ENCODE assay signal across 26 cellular contexts in the genomic region with DNA sequence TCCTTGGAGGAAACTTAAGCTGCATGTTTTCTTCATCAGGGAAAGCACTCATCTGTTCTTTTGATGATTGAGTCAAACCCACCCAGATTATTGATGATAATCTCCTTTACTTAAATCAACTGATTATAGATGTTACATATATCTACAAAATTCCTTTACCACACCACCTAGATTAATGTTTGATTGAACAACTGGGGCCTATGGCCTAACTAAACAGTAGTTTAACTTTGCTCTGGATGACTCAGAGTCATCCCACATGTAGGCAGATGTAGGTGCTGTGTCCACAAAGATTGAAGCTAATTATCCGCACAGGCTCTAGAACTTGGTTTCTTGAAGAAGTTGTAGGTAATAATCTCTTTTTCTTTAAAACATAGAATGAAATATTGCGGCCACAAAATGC. TPM values are rescaled to one million over a fixed set of nuclear protein-coding genes. Genes with fewer than 3 reads are reported as not detected.
DNase-seq lines count a peak whose midpoint lies in the region; FAIRE-seq and TF ChIP-seq lines count a peak whose summit lies in the region.
"Had no signal": no experiment of that assay in that cellular context is flagged by ENCODE, and none has a peak within 500 bp of the region (broad histone marks: within the 10 kb centered on the region; RNA-seq: fewer than 3 reads in every experiment).

No MANE protein-coding gene starts in this region.

- H3K79me2 ChIP-seq in PC-9 (ENCODE audit: low read depth): no peaks in the 10 kb centered on the region

- H3K9me2 ChIP-seq in PC-9 (ENCODE audit: insufficient read depth): no peaks in the 10 kb centered on the region

- H3K4me3 Mint-ChIP-seq in osteocyte (ENCODE audit: unreplicated experiment): no peak overlapping the region
- H3K4me3 Mint-ChIP-seq: activated B cell treated with CpG ODN at 0.5 μM for 24 hours; activated naive CD8-positive, alpha-beta T cell; activated T-cell treated with anti-CD3 and anti-CD28 coated beads, Interleukin-2, amount 50 U/mL, for 72 hours; CD8-positive, alpha-beta T cell; H9; memory B cell; nephron; stimulated activated memory B cell treated with anti-CD40 and anti-IgM and Interleukin-4, amounts not matched to agents 10 μg/mL and 1 μg/mL and 100 μg/mL, for 72 hours; T-helper 1 cell treated with Interleukin-12 subunit alpha and Interleukin-12 subunit beta and Interleukin-4 antibody, amounts not matched to agents 30 μg/mL and 1 μg/mL, for 36 hours had no signal

- H3K27ac ChIP-seq in PC-9 (peak overlapping the region; percentile 94), right atrium auricular region (no peak overlapping the region), ascending aorta (no peak overlapping the region)
- H3K27ac ChIP-seq: esophagus squamous epithelium, heart left ventricle, tibial nerve had no signal

- H3K27me3 Mint-ChIP-seq in osteocyte (ENCODE audit: unreplicated experiment): no peaks in the 10 kb centered on the region
- H3K27me3 Mint-ChIP-seq: activated B cell treated with CpG ODN at 0.5 μM for 24 hours; activated naive CD8-positive, alpha-beta T cell; memory B cell; stimulated activated memory B cell treated with anti-CD40 and anti-IgM and Interleukin-4, amounts not matched to agents 10 μg/mL and 1 μg/mL and 100 μg/mL, for 72 hours had no signal

- H3K27me3 ChIP-seq in PC-9 (ENCODE audit: insufficient read depth, low read depth) (no peaks in the 10 kb centered on the region), right atrium auricular region (no peaks in the 10 kb centered on the region), ascending aorta (no peaks in the 10 kb centered on the region)
- H3K27me3 ChIP-seq: esophagus squamous epithelium, heart left ventricle, tibial nerve had no signal

- H4K20me1 ChIP-seq in PC-9 (ENCODE audit: insufficient read depth): no peaks in the 10 kb centered on the region

- FAIRE-seq in D721Med (lab: Jason Lieb, UNC): peak; percentile 95
- FAIRE-seq: GM19239, K562 had no signal

- intact Hi-C loops in PC-9 (cut with micrococcal nuclease; ENCODE audit: unreplicated experiment) (loop anchor here (2.0 to 5.0 kb wide), 2 partner anchors 40 to 44 kb away; a partner anchor contains a TSS), ascending aorta (cut with DNase I) (no loop called here)

- peak overlapping the region; percentile 67 for H3K27ac Mint-ChIP-seq in osteocyte (ENCODE audit: unreplicated experiment)
- H3K27ac Mint-ChIP-seq: activated B cell treated with CpG ODN at 0.5 μM for 24 hours; activated naive CD8-positive, alpha-beta T cell; activated T-cell treated with anti-CD3 and anti-CD28 coated beads, Interleukin-2, amount 50 U/mL, for 72 hours; CD8-positive, alpha-beta T cell; memory B cell; nephron; stimulated activated memory B cell treated with anti-CD40 and anti-IgM and Interleukin-4, amounts not matched to agents 10 μg/mL and 1 μg/mL and 100 μg/mL, for 72 hours; T-helper 1 cell treated with Interleukin-12 subunit alpha and Interleukin-12 subunit beta and Interleukin-4 antibody, amounts not matched to agents 30 μg/mL and 1 μg/mL, for 36 hours had no signal

- no peak overlapping the region for H2AFZ ChIP-seq in PC-9

- no peaks in the 10 kb centered on the region; the same call in 1 of the 2 replicates for H3K36me3 ChIP-seq in PC-9 (ENCODE audit: low read depth)
- no peaks in the 10 kb centered on the region for H3K36me3 ChIP-seq in right atrium auricular region
- no peaks in the 10 kb centered on the region for H3K36me3 ChIP-seq in ascending aorta
- H3K36me3 ChIP-seq: esophagus squamous epithelium, heart left ventricle, tibial nerve had no signal

- H3K4me3 ChIP-seq in PC-9: peak overlapping the region; percentile 14; the same call in 1 of the 2 replicates
- no peak overlapping the region for H3K4me3 ChIP-seq in fibroblast of mammary gland (ENCODE audit: control insufficient read depth, low read depth, low read length)
- no peak overlapping the region for H3K4me3 ChIP-seq in right atrium auricular region
- no peak overlapping the region for H3K4me3 ChIP-seq in ascending aorta
- H3K4me3 ChIP-seq: esophagus squamous epithelium, heart left ventricle, K562, tibial nerve had no signal

- H3K4me2 ChIP-seq in PC-9: peak overlapping the region; percentile 71

- no peaks in the 10 kb centered on the region for H3K36me3 Mint-ChIP-seq in osteocyte (ENCODE audit: unreplicated experiment)
- H3K36me3 Mint-ChIP-seq: activated naive CD8-positive, alpha-beta T cell; CD8-positive, alpha-beta T cell; memory B cell; stimulated activated memory B cell treated with anti-CD40 and anti-IgM and Interleukin-4, amounts not matched to agents 10 μg/mL and 1 μg/mL and 100 μg/mL, for 72 hours had no signal

- H3K4me1 Mint-ChIP-seq in osteocyte (ENCODE audit: unreplicated experiment): peaks cover 45% of the 10 kb centered on the region
- H3K4me1 Mint-ChIP-seq: activated B cell treated with CpG ODN at 0.5 μM for 24 hours; memory B cell; stimulated activated memory B cell treated with anti-CD40 and anti-IgM and Interleukin-4, amounts not matched to agents 10 μg/mL and 1 μg/mL and 100 μg/mL, for 72 hours had no signal

- peaks cover 29% of the 10 kb centered on the region for H3F3A ChIP-seq in PC-9 (ENCODE audit: insufficient read depth, low read depth)

- peaks cover 3% of the 10 kb centered on the region for H3K9me3 Mint-ChIP-seq in osteocyte (ENCODE audit: unreplicated experiment)
- H3K9me3 Mint-ChIP-seq: activated B cell treated with CpG ODN at 0.5 μM for 24 hours; CD8-positive, alpha-beta T cell; H9; memory B cell; nephron; stimulated activated memory B cell treated with anti-CD40 and anti-IgM and Interleukin-4, amounts not matched to agents 10 μg/mL and 1 μg/mL and 100 μg/mL, for 72 hours; T-helper 1 cell treated with Interleukin-12 subunit alpha and Interleukin-12 subunit beta and Interleukin-4 antibody, amounts not matched to agents 30 μg/mL and 1 μg/mL, for 36 hours had no signal

- POLR2A ChIA-PET in PC-9 (lab: Charles Lee; ENCODE audit: unreplicated experiment): no interaction called here

- H3K9me3 ChIP-seq in PC-9 (ENCODE audit: insufficient read depth, low read depth): no peaks in the 10 kb centered on the region; the same call in 1 of the 2 replicates
- H3K9me3 ChIP-seq in right atrium auricular region: no peaks in the 10 kb centered on the region
- no peaks in the 10 kb centered on the region for H3K9me3 ChIP-seq in ascending aorta
- H3K9me3 ChIP-seq: esophagus squamous epithelium, heart left ventricle, tibial nerve had no signal

- peak; percentile 16 for DNase-seq in D721Med (ENCODE audit: insufficient read length, low spot score)
- peak in 1 of 2 experiments; percentile 85 for DNase-seq in PC-9
- peak; percentile 54 for DNase-seq in fibroblast of mammary gland (ENCODE audit: low read depth)
- no peak for DNase-seq in osteocyte (ENCODE audit: extremely low spot score, unreplicated experiment)
- DNase-seq in stimulated activated CD4-positive, alpha-beta T cell treated with anti-CD3 and anti-CD28 coated beads, Interleukin-4, amount 100 ng/mL, for 1 hour: no peak
- no peak for DNase-seq in NOMO-1 (lab: John Stamatoyannopoulos, UW; ENCODE audit: unreplicated experiment in 2 of 2)
- DNase-seq in right atrium auricular region (ENCODE audit: low spot score): no peak
- DNase-seq in ascending aorta (ENCODE audit: low spot score in 2 of 2): no peak
- DNase-seq: activated B cell treated with CpG ODN at 0.5 μM for 24 hours; activated T-cell treated with anti-CD3 and anti-CD28 coated beads, Interleukin-2, amount 50 U/mL, for 72 hours; CD8-positive, alpha-beta T cell; esophagus squamous epithelium; H9; heart left ventricle; NCI-H2029 treated with DMSO at 0.1 percent for 48 hours; NCI-H510A; SIG-M5; stimulated activated CD4-positive, alpha-beta T cell treated with anti-CD3 and anti-CD28 coated beads, Interleukin-15, amount 100 ng/mL, for 24 hours had no signal

- H3K4me1 ChIP-seq in PC-9 (replicated peaks; ENCODE audit: insufficient read depth) (peaks cover 53% of the 10 kb centered on the region), right atrium auricular region (no peaks in the 10 kb centered on the region), ascending aorta (no peaks in the 10 kb centered on the region)
- H3K4me1 ChIP-seq: esophagus squamous epithelium, heart left ventricle, tibial nerve had no signal

- CTCF ChIA-PET in PC-9 (lab: Charles Lee): interaction anchor here (0.7 kb wide), 1 partner anchor 88 kb away, joined by 3 read pairs; no protein-coding TSS in a partner anchor

- no TSS peak for BruUV-seq in PC-9 (replicated peaks; lab: Mats Ljungman, UMichigan)

- TF ChIP-seq CTCF in D721Med (IDR thresholded peaks at IDR 0.05; ENCODE audit: insufficient read depth, missing control alignments) (no peak), PC-9 (conservative IDR thresholded peaks at IDR 0.05) (no peak), fibroblast of mammary gland (conservative IDR thresholded peaks at IDR 0.05; ENCODE audit: control insufficient read depth, insufficient read depth, low read depth, low read length) (no peak), osteocyte (IDR thresholded peaks at IDR 0.05) (no peak), right atrium auricular region (IDR thresholded peaks at IDR 0.05) (no peak), ascending aorta (IDR thresholded peaks at IDR 0.05) (no peak)

RNA-seq across cellular contexts. Expression of a gene that starts 42.2 kb away (rescaled TPM):
- 4.8 and 7.0 TPM in 2 replicates for total RNA-seq in PC-9 (2021)
- 28.7 and 35.0 TPM in 2 replicates for total RNA-seq in osteocyte
- total RNA-seq in right atrium auricular region: not detected
- not detected for total RNA-seq in ascending aorta

Comparison
In these comparisons a context has a peak if more than half of its experiments do, and no peak if none do; other contexts are left out.
1. DNase-seq: peak in D721Med (single experiment) and fibroblast of mammary gland (single experiment); none in osteocyte (single experiment), stimulated activated CD4-positive, alpha-beta T cell treated with anti-CD3 and anti-CD28 coated beads, Interleukin-4, amount 100 ng/mL, for 1 hour (single experiment), NOMO-1 (0 of 2), right atrium auricular region (single experiment) and ascending aorta (0 of 2).